ENCODE assay signal across 1 cellular context in the genomic region with DNA sequence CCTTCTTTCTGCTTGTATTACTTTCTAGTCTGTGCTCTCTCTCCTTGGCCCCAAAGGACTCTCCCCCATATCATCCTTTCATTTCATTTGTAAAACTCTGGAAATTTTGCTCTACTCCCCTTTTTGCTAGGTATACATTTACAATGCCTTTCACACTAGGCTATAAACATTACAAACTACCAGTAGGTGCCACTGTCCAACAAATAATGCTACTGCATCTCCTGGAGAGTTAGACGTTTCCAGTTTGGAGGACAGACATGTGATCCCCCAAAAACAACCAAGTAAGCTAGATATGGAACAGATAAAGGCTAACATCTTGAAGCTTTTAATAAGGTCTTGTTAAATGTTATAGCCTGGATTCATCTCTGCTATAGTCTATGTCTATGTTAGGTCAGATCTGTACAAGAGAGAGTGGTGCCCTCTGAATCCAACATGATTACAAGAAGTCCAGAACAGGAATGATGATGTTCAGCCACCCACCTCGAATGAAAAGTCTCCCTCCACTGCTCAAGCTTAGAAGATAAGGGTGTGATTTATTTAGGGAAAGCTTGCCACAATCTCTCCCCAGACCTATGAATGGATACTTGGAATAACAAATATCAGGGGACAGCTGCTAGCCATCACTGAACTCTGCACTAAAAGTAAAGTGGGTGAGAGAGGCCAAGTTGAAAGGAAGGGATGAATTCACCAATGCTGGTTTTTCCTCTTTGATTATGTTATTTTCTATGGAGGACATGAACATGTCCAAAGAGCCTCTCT.
TF ChIP-seq lines count a peak whose summit lies in the region.

No MANE protein-coding gene starts in this region.

TF ChIP-seq in endothelial cell of umbilical vein, 7 proteins besides CTCF, POLR2A, EP300 and RAD21 (continued from another document):
- TF ChIP-seq, protein P1, sequence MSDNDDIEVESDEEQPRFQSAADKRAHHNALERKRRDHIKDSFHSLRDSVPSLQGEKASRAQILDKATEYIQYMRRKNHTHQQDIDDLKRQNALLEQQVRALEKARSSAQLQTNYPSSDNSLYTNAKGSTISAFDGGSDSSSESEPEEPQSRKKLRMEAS (IDR thresholded peaks at IDR 0.05; ENCODE audit: insufficient read depth, insufficient read length): no peak
- TF ChIP-seq POLR2AphosphoS5 (IDR thresholded peaks at IDR 0.05; ENCODE audit: insufficient read depth, low read depth, low read length) (no peak), JUN (IDR thresholded peaks at IDR 0.05; ENCODE audit: borderline replicate concordance, insufficient read depth, insufficient read length, low read depth) (no peak), MYC (IDR thresholded peaks at IDR 0.05; ENCODE audit: low read depth, low read length) (no peak), GATA2 (IDR thresholded peaks at IDR 0.05; ENCODE audit: insufficient read depth, insufficient read length, low read depth, low read length) (no peak), FOS (IDR thresholded peaks at IDR 0.05; ENCODE audit: borderline replicate concordance, insufficient read depth, low read length) (no peak)
